21 cellular contexts compared by ENCODE assay signal in the genomic region with DNA sequence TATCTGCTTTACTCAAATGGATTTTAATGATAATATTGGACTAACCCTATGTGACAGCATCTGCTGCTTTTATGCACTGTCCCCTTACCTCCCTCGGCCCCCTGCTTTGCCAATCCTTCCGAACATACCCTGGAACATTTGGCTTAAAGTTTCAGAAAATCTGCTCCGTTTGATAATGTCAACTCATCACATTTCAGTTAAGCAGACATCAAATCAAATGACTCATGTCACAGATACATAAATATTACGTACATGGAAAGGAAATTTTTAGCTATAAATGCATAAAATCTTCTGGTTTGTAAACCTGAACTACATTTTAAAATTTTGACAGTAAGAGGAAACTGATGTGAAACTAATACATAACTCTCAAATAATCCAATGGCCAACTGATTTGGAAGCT.
DNase-seq lines count a peak whose midpoint lies in the region; ATAC-seq, FAIRE-seq and TF ChIP-seq lines count a peak whose summit lies in the region.
"Had no signal": no experiment of that assay in that cellular context is flagged by ENCODE, and none has a peak within 500 bp of the region (broad histone marks: within the 10 kb centered on the region; RNA-seq: fewer than 3 reads in every experiment).

No MANE protein-coding gene starts in this region.

- BruUV-seq in HepG2 (replicated peaks; lab: Mats Ljungman, UMichigan) (no TSS peak), IMR-90 (replicated peaks; lab: Mats Ljungman, UMichigan) (no TSS peak)

- no peak overlapping the region for H4K8ac ChIP-seq in IMR-90 (ENCODE audit: low read depth in 2 of 2, low read length in 2 of 2)
- no peak overlapping the region for H4K8ac ChIP-seq in H1 (ENCODE audit: extremely low read depth, insufficient read depth, low read length)

- H2BK20ac ChIP-seq in IMR-90 (ENCODE audit: low read depth, low read length) (no peak overlapping the region), H1 (ENCODE audit: low read length) (no peak overlapping the region)

- no peaks in the 10 kb centered on the region for H3K9me1 ChIP-seq in IMR-90 (ENCODE audit: insufficient read depth, low read length)

- no peak for TF ChIP-seq RAD21 in HepG2 (CRISPR knock-in tag; IDR thresholded peaks at IDR 0.05)
- no peak for TF ChIP-seq RAD21 in IMR-90 (IDR thresholded peaks at IDR 0.05; ENCODE audit: low read length)
- no peak for TF ChIP-seq RAD21 in H1 (IDR thresholded peaks at IDR 0.05 in 1 of 2, conservative IDR thresholded peaks at IDR 0.05 in 1 of 2; ENCODE audit: low read depth in 2 of 2, low read length in 2 of 2)

- WGBS in HepG2 (ENCODE audit: low lambda C conversion rate) = 1% methylated on average over 4 of the region's 4 CpGs
- 26% methylated on average over 4 of the region's 4 CpGs for WGBS in right lobe of liver (ENCODE audit: insufficient coverage, low coverage, low lambda C conversion rate, missing lambda C conversion rate)
- WGBS in IMR-90 (ENCODE audit: extremely low coverage in 2 of 2, insufficient read length in 1 of 2), 2 experiments = no CpG with 5 or more reads among the region's 4 CpGs
- 89% methylated on average over 4 of the region's 4 CpGs; no CpG with 5 or more reads in 1 of the 2 experiments for WGBS in H1 (ENCODE audit: extremely low coverage in 1 of 2, insufficient coverage in 1 of 2, insufficient read length in 1 of 2, insufficient replicate concordance in 2 of 2, low coverage in 1 of 2, low lambda C conversion rate in 2 of 2, missing lambda C conversion rate in 1 of 2), 2 experiments

- no peak overlapping the region for H3K23ac ChIP-seq in IMR-90 (ENCODE audit: low read depth, low read length)
- H3K23ac ChIP-seq in H1 (ENCODE audit: insufficient read length) = no peak overlapping the region

- H4K91ac ChIP-seq in IMR-90 (ENCODE audit: insufficient read depth, low read depth, low read length) (no peak overlapping the region), H1 (replicated peaks; ENCODE audit: insufficient read length, low read length) (no peak overlapping the region)

- no peak overlapping the region for H3K27ac ChIP-seq in HepG2 (ENCODE audit: extremely low read length, insufficient read depth, low read length)
- no peak overlapping the region for H3K27ac ChIP-seq in right lobe of liver
- H3K27ac ChIP-seq in IMR-90 (ENCODE audit: insufficient read depth, low read length) = no peak overlapping the region
- H3K27ac ChIP-seq in H1 (ENCODE audit: low read depth, low read length) = no peak overlapping the region
- H3K27ac ChIP-seq in foreskin keratinocyte = no peak overlapping the region
- H3K27ac ChIP-seq: BLaER1 treated with 17β-estradiol and CSF1 and Interleukin-3, amounts not matched to agents 10 nM and 100 nM; C4-2B had no signal

- H2BK15ac ChIP-seq in IMR-90 (ENCODE audit: low read depth, low read length) = no peak overlapping the region
- H2BK15ac ChIP-seq in H1 (ENCODE audit: low read length) = no peak overlapping the region

- H2AK9ac ChIP-seq in IMR-90 (replicated peaks; ENCODE audit: low read depth, low read length, poor library complexity) = no peak overlapping the region

- no peak overlapping the region for H4K5ac ChIP-seq in IMR-90 (ENCODE audit: low read depth, low read length)
- no peak overlapping the region for H4K5ac ChIP-seq in H1 (ENCODE audit: insufficient read length, low read depth, low read length)

- TF ChIP-seq POLR2A in HepG2 (IDR thresholded peaks at IDR 0.05; ENCODE audit: insufficient read depth in 1 of 2, low read depth in 2 of 2, low read length in 2 of 2) = no peak
- no peak for TF ChIP-seq POLR2A in right lobe of liver (IDR thresholded peaks at IDR 0.05)
- TF ChIP-seq POLR2A in IMR-90 (IDR thresholded peaks at IDR 0.05; ENCODE audit: low read depth, low read length) = no peak
- TF ChIP-seq POLR2A in H1 (IDR thresholded peaks at IDR 0.05; ENCODE audit: control extremely low read depth in 1 of 2, low read depth in 2 of 2, low read length in 2 of 2) = no peak

- no peak overlapping the region for H3K18ac ChIP-seq in IMR-90 (ENCODE audit: low read depth, low read length)
- H3K18ac ChIP-seq in H1 (ENCODE audit: extremely low read depth, low read length) = no peak overlapping the region

- CTCF ChIA-PET in HepG2 (lab: Yijun Ruan, JAX; ENCODE audit: low intra/inter-chr PET ratio, low total read pairs) (no interaction called here), IMR-90 (lab: Yijun Ruan, JAX) (no interaction called here), H1 (lab: Charles Lee; ENCODE audit: partially characterized antibody) (no interaction called here)

- DNase-seq in HepG2 (ENCODE audit: low spot score) = no peak
- DNase-seq in right lobe of liver = no peak
- no peak for DNase-seq in IMR-90
- DNase-seq in H1 (ENCODE audit: low read depth in 1 of 2, low spot score in 2 of 2) = no peak
- DNase-seq in foreskin keratinocyte = no peak
- DNase-seq in stimulated activated CD4-positive, alpha-beta T cell treated with anti-CD3 and anti-CD28 coated beads, Interleukin-2, amount 100 ng/mL, for 24 hours = no peak
- DNase-seq: 8988T; AML-193; Caco-2; Calu3; CD4-positive, alpha-beta T cell; CD8-positive, alpha-beta T cell; DMS79 treated with DMSO at 0.1 percent for 48 hours; GF-D8 had no signal

- FAIRE-seq in HepG2 (lab: Jason Lieb, UNC) (no peak), H1 (lab: Jason Lieb, UNC) (no peak)
- FAIRE-seq: A204.1, G401.6, GM12891, GM19239 had no signal

- H4K20me1 ChIP-seq in HepG2 (ENCODE audit: insufficient read depth, low read length) = no peaks in the 10 kb centered on the region
- no peaks in the 10 kb centered on the region for H4K20me1 ChIP-seq in IMR-90 (ENCODE audit: insufficient read depth, low read length)
- peaks cover 0 to 1% of the 10 kb centered on the region in 2 experiments for H4K20me1 ChIP-seq in H1 (replicated peaks in 1 of 2; ENCODE audit: control insufficient read depth in 1 of 2, insufficient read depth in 2 of 2, low read length in 2 of 2)
- H4K20me1 ChIP-seq: BLaER1 treated with 17β-estradiol and CSF1 and Interleukin-3, amounts not matched to agents 10 nM and 100 nM had no signal

- no peak overlapping the region for H3K4ac ChIP-seq in IMR-90 (ENCODE audit: low read depth, low read length)
- no peak overlapping the region for H3K4ac ChIP-seq in H1 (replicated peaks; ENCODE audit: insufficient read length, low read depth, low read length)

- H3K79me1 ChIP-seq in IMR-90 (ENCODE audit: low read depth in 1 of 2, low read length in 2 of 2) (no peaks in the 10 kb centered on the region), H1 (ENCODE audit: low read depth, low read length) (no peaks in the 10 kb centered on the region)

- H3K14ac ChIP-seq in IMR-90 (replicated peaks; ENCODE audit: low read depth, low read length) = no peak overlapping the region
- no peak overlapping the region for H3K14ac ChIP-seq in H1 (ENCODE audit: insufficient read length)

- H3K56ac ChIP-seq in IMR-90 (ENCODE audit: extremely low read depth, insufficient read depth, low read length) = no peak overlapping the region
- no peak overlapping the region for H3K56ac ChIP-seq in H1 (replicated peaks; ENCODE audit: insufficient read length, low read depth, low read length)

- H3K9ac ChIP-seq in HepG2 (ENCODE audit: insufficient read depth, low read depth, low read length) (no peak overlapping the region), IMR-90 (ENCODE audit: low read depth, low read length) (no peak overlapping the region), H1 (replicated peaks in 1 of 4; ENCODE audit: extremely low read depth in 1 of 4, low read depth in 3 of 4, low read length in 3 of 4) (no peak overlapping the region)
- H3K9ac ChIP-seq: BLaER1 treated with 17β-estradiol and CSF1 and Interleukin-3, amounts not matched to agents 10 nM and 100 nM had no signal

- no peak overlapping the region for H3K4me2 ChIP-seq in HepG2 (ENCODE audit: low read depth, low read length)
- H3K4me2 ChIP-seq in IMR-90 (ENCODE audit: low read depth, low read length) = no peak overlapping the region
- H3K4me2 ChIP-seq in H1 (ENCODE audit: insufficient read depth in 1 of 2, low read depth in 2 of 2, low read length in 2 of 2) = no peak overlapping the region
- H3K4me2 ChIP-seq: BLaER1 treated with 17β-estradiol and CSF1 and Interleukin-3, amounts not matched to agents 10 nM and 100 nM had no signal

- H3K4me1 ChIP-seq in HepG2 (ENCODE audit: insufficient read depth, low read length) = no peaks in the 10 kb centered on the region
- H3K4me1 ChIP-seq in right lobe of liver = no peaks in the 10 kb centered on the region
- no peaks in the 10 kb centered on the region for H3K4me1 ChIP-seq in IMR-90 (ENCODE audit: control insufficient read depth, insufficient read depth, low read length)
- H3K4me1 ChIP-seq in H1 (replicated peaks in 1 of 4; ENCODE audit: control insufficient read depth in 3 of 4, insufficient read depth in 4 of 4, low read length in 3 of 4) = no peaks in the 10 kb centered on the region
- no peaks in the 10 kb centered on the region for H3K4me1 ChIP-seq in foreskin keratinocyte
- H3K4me1 ChIP-seq: BLaER1 treated with 17β-estradiol and CSF1 and Interleukin-3, amounts not matched to agents 10 nM and 100 nM; Caco-2 had no signal

- H2BK120ac ChIP-seq in IMR-90 (ENCODE audit: low read depth, low read length) (no peak overlapping the region), H1 (replicated peaks; ENCODE audit: low read depth, low read length) (no peak overlapping the region)

- no peaks in the 10 kb centered on the region for H3K36me3 ChIP-seq in HepG2 (replicated peaks in 1 of 2; ENCODE audit: control insufficient read depth in 1 of 2, insufficient read depth in 2 of 2, low read length in 2 of 2)
- no peaks in the 10 kb centered on the region for H3K36me3 ChIP-seq in right lobe of liver
- no peaks in the 10 kb centered on the region for H3K36me3 ChIP-seq in IMR-90 (ENCODE audit: control insufficient read depth, insufficient read depth, low read length)
- peaks cover 0 to 4% (median 0%) of the 10 kb centered on the region in 4 experiments; a peak in 2 of 8 replicates for H3K36me3 ChIP-seq in H1 (ENCODE audit: control insufficient read depth in 2 of 4, insufficient read depth in 4 of 4, low read length in 3 of 4)
- H3K36me3 ChIP-seq: BLaER1 treated with 17β-estradiol and CSF1 and Interleukin-3, amounts not matched to agents 10 nM and 100 nM had no signal

- intact Hi-C loops in HepG2 (cut with micrococcal nuclease; ENCODE audit: unreplicated experiment) = no loop called here
- intact Hi-C loops in right lobe of liver (cut with DNase I) = no loop called here
- intact Hi-C loops in IMR-90 (cut with micrococcal nuclease) = no loop called here

- POLR2A ChIA-PET in HepG2 (lab: Yijun Ruan, JAX) = no interaction called here
- POLR2A ChIA-PET in IMR-90 (lab: Charles Lee; ENCODE audit: unreplicated experiment) = no interaction called here
- POLR2A ChIA-PET in H1 (lab: Charles Lee; ENCODE audit: partially characterized antibody) = no interaction called here

- H3K27me3 ChIP-seq in HepG2 (ENCODE audit: control insufficient read depth in 1 of 2, insufficient read depth in 2 of 2, low read length in 2 of 2) (no peaks in the 10 kb centered on the region), right lobe of liver (no peaks in the 10 kb centered on the region), IMR-90 (ENCODE audit: control insufficient read depth, insufficient read depth, low read length) (no peaks in the 10 kb centered on the region), H1 (replicated peaks in 1 of 4; ENCODE audit: control insufficient read depth in 3 of 4, extremely low read depth in 1 of 4, insufficient read depth in 3 of 4, low read length in 3 of 4) (no peaks in the 10 kb centered on the region), foreskin keratinocyte (no peaks in the 10 kb centered on the region)
- H3K27me3 ChIP-seq: BLaER1 treated with 17β-estradiol and CSF1 and Interleukin-3, amounts not matched to agents 10 nM and 100 nM had no signal

- H3K4me3 ChIP-seq in HepG2 (replicated peaks in 1 of 3; ENCODE audit: insufficient read depth in 1 of 3, low read depth in 2 of 3, low read length in 3 of 3) (no peak overlapping the region), right lobe of liver (no peak overlapping the region), IMR-90 (ENCODE audit: insufficient read depth, low read depth, low read length) (no peak overlapping the region), H1 (ENCODE audit: extremely low read depth in 1 of 4, insufficient read depth in 2 of 4, low read depth in 3 of 4, low read length in 4 of 4) (no peak overlapping the region)
- H3K4me3 ChIP-seq: BLaER1 treated with 17β-estradiol and CSF1 and Interleukin-3, amounts not matched to agents 10 nM and 100 nM had no signal

- no peak overlapping the region for H2BK12ac ChIP-seq in H1 (ENCODE audit: low read depth, low read length)

- H2AFZ ChIP-seq in HepG2 (ENCODE audit: low read length) (no peak overlapping the region), IMR-90 (replicated peaks; ENCODE audit: low read length, poor library complexity) (no peak overlapping the region), H1 (ENCODE audit: low read length) (no peak overlapping the region)

- no peak for ATAC-seq in HepG2
- no peak for ATAC-seq in right lobe of liver
- no peak for ATAC-seq in IMR-90 (ENCODE audit: low read depth)
- ATAC-seq in foreskin keratinocyte = no peak
- no peak for ATAC-seq in GM21737 (IDR thresholded peaks at IDR 0.05; ENCODE audit: unreplicated experiment)
- ATAC-seq: CD8-positive, alpha-beta T cell had no signal

- no peak overlapping the region for H2BK5ac ChIP-seq in IMR-90 (ENCODE audit: low read depth, low read length, poor library complexity, severe bottlenecking)
- H2BK5ac ChIP-seq in H1 (ENCODE audit: low read depth, low read length) = no peak overlapping the region

- H3K79me2 ChIP-seq in HepG2 (ENCODE audit: insufficient read depth, low read length) = no peaks in the 10 kb centered on the region
- H3K79me2 ChIP-seq in H1 (ENCODE audit: control insufficient read depth in 1 of 2, insufficient read depth in 2 of 2, low read length in 2 of 2) = no peaks in the 10 kb centered on the region

- dilution Hi-C loops in IMR-90 (cut with HindIII; ENCODE audit: low sequenced_read_pairs, unreplicated experiment) = no loop called here

- H3K23me2 ChIP-seq in H1 (ENCODE audit: low read depth, low read length) = no peaks in the 10 kb centered on the region

- H2AK5ac ChIP-seq in IMR-90 (ENCODE audit: low read depth, low read length) (no peak overlapping the region), H1 (ENCODE audit: low read depth, low read length) (no peak overlapping the region)

- in situ Hi-C loops in HepG2 (cut with HindIII; ENCODE audit: extremely low pct_ligation_motif_present, low pct_unique_long_range_greater_than_20kb) = no loop called here
- in situ Hi-C loops in IMR-90 (cut with MboI; ENCODE audit: low sequenced_read_pairs) = no loop called here

- TF ChIP-seq CTCF in HepG2 (CRISPR knock-in tag; IDR thresholded peaks at IDR 0.05) (no peak), right lobe of liver (IDR thresholded peaks at IDR 0.05) (no peak), IMR-90 (conservative IDR thresholded peaks at IDR 0.05; ENCODE audit: low read depth, low read length) (no peak), H1 (IDR thresholded peaks at IDR 0.05; ENCODE audit: control extremely low read depth in 1 of 3, insufficient read depth in 1 of 3, low read depth in 1 of 3, low read length in 3 of 3) (no peak), foreskin keratinocyte (conservative IDR thresholded peaks at IDR 0.05) (no peak)

- H3K9me3 ChIP-seq in HepG2 (ENCODE audit: low read length) (peaks cover 71% of the 10 kb centered on the region), right lobe of liver (no peaks in the 10 kb centered on the region), IMR-90 (ENCODE audit: control insufficient read depth, insufficient read depth, low read length) (peaks cover 5% of the 10 kb centered on the region), H1 (ENCODE audit: insufficient read depth in 2 of 2, low read depth in 1 of 2, low read length in 1 of 2) (no peaks in the 10 kb centered on the region)
- H3K9me3 ChIP-seq: BLaER1 treated with 17β-estradiol and CSF1 and Interleukin-3, amounts not matched to agents 10 nM and 100 nM; Caco-2 had no signal

- TF ChIP-seq EP300 in HepG2 (IDR thresholded peaks at IDR 0.05; ENCODE audit: low read depth in 2 of 2, low read length in 2 of 2) (no peak), HepG2 (CRISPR knock-in tag; IDR thresholded peaks at IDR 0.05; ENCODE audit: borderline replicate concordance) (no peak), H1 (IDR thresholded peaks at IDR 0.05; ENCODE audit: borderline replicate concordance in 1 of 2, low read depth in 2 of 2, low read length in 2 of 2) (no peak)
